In genomic region chr13:30565658-30566057, GRCh38 we compare ENCODE assay signal across 22 cellular contexts. TPM values are rescaled to one million over a fixed set of nuclear protein-coding genes. Genes with fewer than 3 reads are reported as not detected.
DNase-seq lines count a peak whose midpoint lies in the region; ATAC-seq, FAIRE-seq and TF ChIP-seq lines count a peak whose summit lies in the region.
"Had no signal": no experiment of that assay in that cellular context is flagged by ENCODE, and none has a peak within 500 bp of the region (broad histone marks: within the 10 kb centered on the region; RNA-seq: fewer than 3 reads in every experiment).

No MANE protein-coding gene starts in this region.

- H3K36me3 ChIP-seq in psoas muscle (ENCODE audit: insufficient read depth in 1 of 2, low read depth in 1 of 2) = no peaks in the 10 kb centered on the region
- H3K36me3 ChIP-seq: BLaER1 treated with 17β-estradiol and CSF1 and Interleukin-3, amounts not matched to agents 10 nM and 100 nM; HAP-1; SJCRH30 had no signal

- CTCF ChIA-PET in activated CD8-positive, alpha-beta T cell treated with anti-CD3 and anti-CD28 coated beads, Interleukin-2, amount 10 ng/mL, durations not matched to agents 7 days and 5 days (lab: Charles Lee) = no interaction called here

- H3K9me3 Mint-ChIP-seq in activated CD8-positive, alpha-beta T cell treated with anti-CD3 and anti-CD28 coated beads, Interleukin-2, amount 10 ng/mL, durations not matched to agents 7 days and 5 days (ENCODE audit: insufficient read depth) = no peaks in the 10 kb centered on the region
- no peaks in the 10 kb centered on the region for H3K9me3 Mint-ChIP-seq in memory B cell
- H3K9me3 Mint-ChIP-seq: CD8-positive, alpha-beta T cell had no signal

- H3K4me1 Mint-ChIP-seq in activated CD8-positive, alpha-beta T cell treated with anti-CD3 and anti-CD28 coated beads, Interleukin-2, amount 10 ng/mL, durations not matched to agents 7 days and 5 days (ENCODE audit: low read depth) = peaks cover 36% of the 10 kb centered on the region
- H3K4me1 Mint-ChIP-seq in memory B cell = peaks cover 7% of the 10 kb centered on the region

- no peak overlapping the region for H3K27ac ChIP-seq in foreskin keratinocyte
- no peak overlapping the region for H3K27ac ChIP-seq in psoas muscle
- H3K27ac ChIP-seq: BLaER1 treated with 17β-estradiol and CSF1 and Interleukin-3, amounts not matched to agents 10 nM and 100 nM; PC-9; SJCRH30 had no signal

- POLR2A ChIA-PET in activated CD8-positive, alpha-beta T cell treated with anti-CD3 and anti-CD28 coated beads, Interleukin-2, amount 10 ng/mL, durations not matched to agents 7 days and 5 days (lab: Charles Lee) = no interaction called here

- DNase-seq in GM18507 (ENCODE audit: extremely low spot score, insufficient read length, low read depth) (no peak), M059J (ENCODE audit: low read depth) (peak; percentile 23), memory B cell (ENCODE audit: low spot score in 2 of 2) (no peak), midbrain (lab: John Stamatoyannopoulos, UW) (no peak), foreskin keratinocyte (no peak), psoas muscle (no peak)
- peak; percentile 29 for DNase-seq in activated CD8-positive, alpha-beta T cell treated with anti-CD3 and anti-CD28 coated beads, Interleukin-2, amount 10 ng/mL, durations not matched to agents 7 days and 5 days
- DNase-seq: Calu3; CD8-positive, alpha-beta T cell; DMS53; IMR-90; NCI-H187; NCI-H2107; NCI-H2227 treated with DMSO at 0.1 percent for 48 hours; NCI-H510A treated with DMSO at 0.1 percent for 48 hours; NCI-H774; PC-9; SJCRH30 had no signal

- H3K27ac Mint-ChIP-seq in activated CD8-positive, alpha-beta T cell treated with anti-CD3 and anti-CD28 coated beads, Interleukin-2, amount 10 ng/mL, durations not matched to agents 7 days and 5 days = no peak overlapping the region
- peak overlapping the region; percentile 38 for H3K27ac Mint-ChIP-seq in memory B cell
- H3K27ac Mint-ChIP-seq: CD8-positive, alpha-beta T cell had no signal

- H3K36me3 Mint-ChIP-seq in activated CD8-positive, alpha-beta T cell treated with anti-CD3 and anti-CD28 coated beads, Interleukin-2, amount 10 ng/mL, durations not matched to agents 7 days and 5 days (ENCODE audit: low read depth) = no peaks in the 10 kb centered on the region
- peaks cover 6% of the 10 kb centered on the region for H3K36me3 Mint-ChIP-seq in memory B cell
- H3K36me3 Mint-ChIP-seq: CD8-positive, alpha-beta T cell had no signal

- FAIRE-seq in GM18507 (lab: Jason Lieb, UNC) = peak; percentile 21
- FAIRE-seq: HTR-8/SVneo had no signal

- H3K9me3 ChIP-seq in psoas muscle = no peaks in the 10 kb centered on the region
- H3K9me3 ChIP-seq: BLaER1 treated with 17β-estradiol and CSF1 and Interleukin-3, amounts not matched to agents 10 nM and 100 nM; HAP-1; SJCRH30 had no signal

- intact Hi-C loops in psoas muscle (cut with DNase I) = loop anchor here in 1 of 2 donors (10.0 kb wide), 1 partner anchor 91 kb away; no protein-coding TSS in a partner anchor

- no peak overlapping the region for H3K4me3 ChIP-seq in psoas muscle
- H3K4me3 ChIP-seq: BLaER1 treated with 17β-estradiol and CSF1 and Interleukin-3, amounts not matched to agents 10 nM and 100 nM; HAP-1; PC-9; SJCRH30 had no signal

- H3K4me3 Mint-ChIP-seq in activated CD8-positive, alpha-beta T cell treated with anti-CD3 and anti-CD28 coated beads, Interleukin-2, amount 10 ng/mL, durations not matched to agents 7 days and 5 days = no peak overlapping the region
- H3K4me3 Mint-ChIP-seq in memory B cell = no peak overlapping the region
- H3K4me3 Mint-ChIP-seq: CD8-positive, alpha-beta T cell had no signal

- TF ChIP-seq CTCF in foreskin keratinocyte (conservative IDR thresholded peaks at IDR 0.05) (no peak), psoas muscle (IDR thresholded peaks at IDR 0.05) (no peak)

- WGBS in psoas muscle, 3 donors = 83 to 100% (median 94%) methylated on average over 1 of the region's 1 CpG

- no peak for ATAC-seq in activated CD8-positive, alpha-beta T cell treated with anti-CD3 and anti-CD28 coated beads, Interleukin-2, amount 10 ng/mL, durations not matched to agents 7 days and 5 days
- no peak for ATAC-seq in memory B cell (ENCODE audit: low read depth)
- no peak for ATAC-seq in foreskin keratinocyte
- ATAC-seq in HG03354 (IDR thresholded peaks at IDR 0.05; ENCODE audit: poor library complexity, severe bottlenecking, unreplicated experiment) = no peak
- no peak for ATAC-seq in psoas muscle
- ATAC-seq: CD8-positive, alpha-beta T cell had no signal

- peaks cover 17% of the 10 kb centered on the region for H3K27me3 Mint-ChIP-seq in activated CD8-positive, alpha-beta T cell treated with anti-CD3 and anti-CD28 coated beads, Interleukin-2, amount 10 ng/mL, durations not matched to agents 7 days and 5 days (ENCODE audit: low read depth)
- H3K27me3 Mint-ChIP-seq in memory B cell = peaks cover 4% of the 10 kb centered on the region

- H3K4me1 ChIP-seq in foreskin keratinocyte (peaks cover 12% of the 10 kb centered on the region), psoas muscle (no peaks in the 10 kb centered on the region)
- H3K4me1 ChIP-seq: HAP-1, SJCRH30 had no signal

- H3K27me3 ChIP-seq in foreskin keratinocyte (no peaks in the 10 kb centered on the region), psoas muscle (ENCODE audit: insufficient read depth in 3 of 3, low read length in 2 of 3) (no peaks in the 10 kb centered on the region)
- H3K27me3 ChIP-seq: BLaER1 treated with 17β-estradiol and CSF1 and Interleukin-3, amounts not matched to agents 10 nM and 100 nM had no signal

RNA-seq across cellular contexts. Expression of gene USPL1, which starts 52.1 kb away (rescaled TPM):
- total RNA-seq in M059J (2014; rRNA removed; shearing (Covaris generic)) = 14.2 and 19.5 TPM in 2 replicates
- 10 to 100 TPM; 14.8 to 16.7 TPM for total RNA-seq in activated CD8-positive, alpha-beta T cell treated with anti-CD3 and anti-CD28 coated beads, Interleukin-2, amount 10 ng/mL, durations not matched to agents 7 days and 5 days
- total RNA-seq in foreskin keratinocyte (11.8 and 12.4 TPM in 2 replicates), psoas muscle (10 to 100 TPM; 11.2 to 18.4 (median 13.1) TPM)
- polyA plus RNA-seq in foreskin keratinocyte (3.6 and 4.8 TPM in 2 replicates), psoas muscle (10 to 100 TPM in 2 of 3 donors, 1 to 10 TPM in 1; 6.6 to 17.3 (median 11.1) TPM)

Comparison
In these comparisons a context has a peak if more than half of its experiments do, and no peak if none do; other contexts are left out.
1. DNase-seq: peak in M059J (single experiment) and activated CD8-positive, alpha-beta T cell treated with anti-CD3 and anti-CD28 coated beads, Interleukin-2, amount 10 ng/mL, durations not matched to agents 7 days and 5 days (single experiment); none in GM18507 (single experiment), memory B cell (0 of 2), midbrain (single experiment), foreskin keratinocyte (0 of 2) and psoas muscle (0 of 2).